ENCODE assay signal across 22 cellular contexts in the genomic region with DNA sequence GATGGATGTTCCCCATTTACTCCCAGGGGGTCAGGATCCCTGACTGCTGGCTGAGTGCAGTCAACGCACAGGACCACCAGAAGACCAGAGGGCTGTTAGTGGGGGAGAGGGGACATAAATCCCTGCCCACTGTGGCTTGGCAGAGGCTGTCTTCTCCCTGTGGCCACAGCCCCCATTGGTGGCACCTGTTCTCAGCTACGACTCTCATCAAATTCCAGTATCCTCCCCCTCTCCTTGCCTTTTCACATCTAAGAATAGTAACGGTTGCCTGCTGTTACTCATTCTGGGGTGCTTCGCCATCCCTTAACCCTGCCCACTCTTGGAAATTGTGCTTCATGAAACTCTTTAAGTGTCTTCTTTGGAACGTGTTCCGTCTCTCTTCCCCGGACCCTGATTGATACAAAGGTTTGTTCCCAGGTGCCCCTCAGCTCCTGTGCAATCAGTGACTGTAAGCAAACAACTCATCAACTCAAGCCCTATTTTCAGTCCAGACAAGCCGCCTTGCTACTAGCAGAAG. TPM values are rescaled to one million over a fixed set of nuclear protein-coding genes. Genes with fewer than 3 reads are reported as not detected.
"Had no signal": no experiment of that assay in that cellular context is flagged by ENCODE, and none has a peak within 500 bp of the region (broad histone marks: within the 10 kb centered on the region; RNA-seq: fewer than 3 reads in every experiment).

No MANE protein-coding gene starts in this region.

- H3K27me3 ChIP-seq: MG63 had no signal

- H3K4me1 ChIP-seq: SJSA1 had no signal

- H3K36me3 ChIP-seq: MG63, SJSA1 had no signal

- H3K9me3 ChIP-seq: MG63, SJSA1 had no signal

- DNase-seq: IMR-90, Karpas-422, KG1, MG63, NCI-H1092 treated with DMSO at 0.1 percent for 48 hours, NCI-H1436, NCI-H187, NCI-H2029, NCI-H2081 treated with DMSO at 0.1 percent for 48 hours, NCI-H226, NCI-H446, NCI-H510A, NCI-H524 treated with DMSO at 0.1 percent for 48 hours, NCI-H69, NCI-H774, Right ventricle myocardium superior, RPMI8226, SIG-M5 had no signal

- H3K4me3 ChIP-seq: MG63, SJSA1, SK-N-MC had no signal

- H3K27ac ChIP-seq: SJSA1, SK-N-MC had no signal

RNA-seq across cellular contexts. Expression of a gene that starts 58.9 kb away (rescaled TPM):
- total RNA-seq: HepG2, HT1080, IMR-90, Right ventricle myocardium superior had no signal
- polyA plus RNA-seq: HepG2, IMR-90 had no signal
